In the genomic region with DNA sequence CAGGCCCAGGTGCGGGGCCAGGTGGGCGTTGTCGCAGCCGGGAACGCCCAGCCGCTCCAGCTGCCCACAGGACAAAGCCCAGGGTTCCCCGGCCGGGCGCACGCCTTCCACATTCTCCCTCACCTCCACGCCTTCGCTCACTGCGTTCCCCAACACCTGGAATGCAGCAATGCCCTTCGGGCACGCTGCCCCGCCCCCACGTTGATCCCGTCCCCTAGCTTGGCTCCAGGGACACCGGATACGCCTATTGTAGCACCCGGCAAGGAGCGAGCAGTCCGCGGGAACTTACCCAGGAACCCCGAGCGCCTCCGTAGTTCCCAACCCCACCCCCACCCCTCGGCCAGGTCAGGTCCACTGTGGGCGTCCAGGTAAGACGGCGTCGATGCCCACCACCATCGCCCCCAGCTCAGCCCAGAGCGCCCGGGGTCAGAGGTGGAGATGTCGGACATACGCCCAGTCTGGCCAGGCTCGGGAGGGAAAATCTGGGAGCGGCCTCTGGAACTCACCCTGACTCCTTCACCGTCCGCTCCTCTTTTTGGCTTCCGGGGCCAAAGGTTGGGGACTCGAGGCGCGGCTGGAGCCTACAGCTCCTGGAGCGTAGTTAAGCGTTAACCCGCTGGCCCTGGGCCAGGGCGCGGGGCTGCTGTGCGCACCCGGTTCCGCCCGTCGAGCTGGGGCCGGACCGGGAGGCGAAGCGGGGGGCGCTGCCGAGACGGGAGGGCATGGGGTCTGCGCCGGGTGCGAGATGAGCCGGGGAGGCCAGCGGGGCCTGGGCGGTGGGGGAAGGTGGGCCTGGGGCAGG, we compare ENCODE assay signal across 1 cellular context.
TF ChIP-seq lines count a peak whose summit lies in the region.

No MANE protein-coding gene starts in this region.

TF ChIP-seq in H1, 55 proteins besides CTCF, POLR2A, EP300 and RAD21 (continued from another document):
- TF ChIP-seq TCF12 (IDR thresholded peaks at IDR 0.05; ENCODE audit: low read depth, low read length) (peak; percentile 78; the same call in 1 of the 2 replicates), ZNF274 (IDR thresholded peaks at IDR 0.05; ENCODE audit: borderline replicate concordance, extremely low read depth, low read length) (no peak), SRF (IDR thresholded peaks at IDR 0.05; ENCODE audit: low read depth, low read length) (no peak), POLR2AphosphoS5 (IDR thresholded peaks at IDR 0.05; ENCODE audit: low read depth, low read length) (peak; percentile 32; the same call in 1 of the 2 replicates), KDM1A (IDR thresholded peaks at IDR 0.05; ENCODE audit: borderline replicate concordance, low read length) (no peak), BCL11A (IDR thresholded peaks at IDR 0.05; ENCODE audit: low read depth in 2 of 2, low read length in 2 of 2) (no peak), CREB1 (IDR thresholded peaks at IDR 0.05) (peak; percentile 26; the same call in 1 of the 2 replicates), BRCA1 (IDR thresholded peaks at IDR 0.05; ENCODE audit: low read depth, low read length) (no peak), ASH2L (IDR thresholded peaks at IDR 0.05; ENCODE audit: low read length) (peak; percentile 47), CTBP2 (IDR thresholded peaks at IDR 0.05; ENCODE audit: borderline replicate concordance, insufficient read depth, insufficient read length, low read length) (no peak), TAF1 (IDR thresholded peaks at IDR 0.05; ENCODE audit: low read depth, low read length) (peak; percentile 64; the same call in 1 of the 2 replicates), KDM4A (IDR thresholded peaks at IDR 0.05; ENCODE audit: low read depth, low read length, severe bottlenecking) (peak; percentile 68), POU5F1 (IDR thresholded peaks at IDR 0.05; ENCODE audit: low read depth, low read length) (no peak), SP1 (IDR thresholded peaks at IDR 0.05; ENCODE audit: low read depth, low read length) (no peak), SUZ12 (IDR thresholded peaks at IDR 0.05; ENCODE audit: low read length) (no peak), EGR1 (IDR thresholded peaks at IDR 0.05; ENCODE audit: borderline replicate concordance, low read depth, low read length) (no peak; the same call in 1 of the 2 replicates), SIRT6 (IDR thresholded peaks at IDR 0.05; ENCODE audit: low read length) (no peak), GABPA (IDR thresholded peaks at IDR 0.05; ENCODE audit: borderline replicate concordance, insufficient read depth, low read length) (no peak), MAFK (IDR thresholded peaks at IDR 0.05; ENCODE audit: low read depth, low read length) (no peak), PHF8 (conservative IDR thresholded peaks at IDR 0.05; ENCODE audit: low read depth, low read length) (peak; percentile 42), RBBP5 (IDR thresholded peaks at IDR 0.05; ENCODE audit: borderline replicate concordance, low read depth, low read length) (peak; percentile 44; the same call in 1 of the 2 replicates), SAP30 (IDR thresholded peaks at IDR 0.05; ENCODE audit: insufficient read depth, insufficient replicate concordance, low read length) (peak; percentile 25), BACH1 (IDR thresholded peaks at IDR 0.05; ENCODE audit: low read length) (no peak; the same call in 1 of the 2 replicates), MAX (IDR thresholded peaks at IDR 0.05) (peak; percentile 84)
- TF ChIP-seq, protein P1, sequence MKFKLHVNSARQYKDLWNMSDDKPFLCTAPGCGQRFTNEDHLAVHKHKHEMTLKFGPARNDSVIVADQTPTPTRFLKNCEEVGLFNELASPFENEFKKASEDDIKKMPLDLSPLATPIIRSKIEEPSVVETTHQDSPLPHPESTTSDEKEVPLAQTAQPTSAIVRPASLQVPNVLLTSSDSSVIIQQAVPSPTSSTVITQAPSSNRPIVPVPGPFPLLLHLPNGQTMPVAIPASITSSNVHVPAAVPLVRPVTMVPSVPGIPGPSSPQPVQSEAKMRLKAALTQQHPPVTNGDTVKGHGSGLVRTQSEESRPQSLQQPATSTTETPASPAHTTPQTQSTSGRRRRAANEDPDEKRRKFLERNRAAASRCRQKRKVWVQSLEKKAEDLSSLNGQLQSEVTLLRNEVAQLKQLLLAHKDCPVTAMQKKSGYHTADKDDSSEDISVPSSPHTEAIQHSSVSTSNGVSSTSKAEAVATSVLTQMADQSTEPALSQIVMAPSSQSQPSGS (IDR thresholded peaks at IDR 0.05; ENCODE audit: low read length), result no peak
